In the genomic region with DNA sequence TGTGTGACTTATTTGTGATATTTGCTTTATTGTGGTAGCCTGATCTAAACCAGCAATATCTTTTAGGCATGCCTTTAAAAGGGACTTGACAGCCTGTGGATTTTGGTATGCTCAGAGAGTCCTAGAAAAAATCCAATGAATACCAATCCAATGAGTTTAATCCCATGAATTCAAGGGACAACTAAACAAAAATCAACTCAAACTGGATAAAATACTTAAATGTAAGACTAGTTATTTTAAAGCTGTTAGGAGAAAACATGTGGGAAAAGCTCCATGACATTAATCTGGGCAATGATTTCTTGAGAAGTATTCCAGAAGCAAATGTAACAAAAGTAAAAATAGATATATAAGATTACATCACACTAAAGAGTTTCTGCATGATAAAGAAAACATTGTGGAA, we compare ENCODE assay signal across 20 cellular contexts.
A peak's percentile ranks its signal among the peaks of the same experiment; 100 is the strongest.
DNase-seq lines count a peak whose midpoint lies in the region; ATAC-seq and TF ChIP-seq lines count a peak whose summit lies in the region.
"Had no signal": no experiment of that assay in that cellular context is flagged by ENCODE, and none has a peak within 500 bp of the region (broad histone marks: within the 10 kb centered on the region; RNA-seq: fewer than 3 reads in every experiment).

No MANE protein-coding gene starts in this region.

- no peaks in the 10 kb centered on the region for H3K27me3 Mint-ChIP-seq in HFFc6 (ENCODE audit: insufficient read depth)
- H3K27me3 Mint-ChIP-seq: IgD-negative memory B cell had no signal

- no peak overlapping the region for H3K4me3 ChIP-seq in BJ (ENCODE audit: low read depth, low read length)
- H3K4me3 ChIP-seq: BLaER1 had no signal

- CTCF ChIA-PET in BJ (lab: Yijun Ruan, JAX) = interaction anchor here (0.6 kb wide), 1 partner anchor 340 kb away, joined by 3 read pairs; no protein-coding TSS in a partner anchor

- no peak for TF ChIP-seq CTCF in BJ (IDR thresholded peaks at IDR 0.05; ENCODE audit: insufficient read depth, low read depth, low read length)
- no peak for TF ChIP-seq CTCF in HFFc6 (IDR thresholded peaks at IDR 0.05)

- H3K36me3 Mint-ChIP-seq in HFFc6 (ENCODE audit: low read depth) = peaks cover 4% of the 10 kb centered on the region
- H3K36me3 Mint-ChIP-seq: CD14-positive monocyte; CD8-positive, alpha-beta T cell; IgD-negative memory B cell had no signal

- H3K27me3 ChIP-seq in BJ (ENCODE audit: control insufficient read depth, insufficient read depth, low read length) = no peaks in the 10 kb centered on the region
- H3K27me3 ChIP-seq: BLaER1 had no signal

- H3K27ac Mint-ChIP-seq in HFFc6 = no peak overlapping the region
- H3K27ac Mint-ChIP-seq: CD14-positive monocyte; CD8-positive, alpha-beta T cell; IgD-negative memory B cell had no signal

- H3K36me3 ChIP-seq in BJ (ENCODE audit: control insufficient read depth, insufficient read depth, low read length) = no peaks in the 10 kb centered on the region
- H3K36me3 ChIP-seq: BLaER1 had no signal

- H3K4me3 Mint-ChIP-seq in HFFc6 = no peak overlapping the region
- H3K4me3 Mint-ChIP-seq: CD14-positive monocyte; CD8-positive, alpha-beta T cell; IgD-negative memory B cell had no signal

- POLR2A ChIA-PET in BJ (lab: Charles Lee) = no interaction called here

- no peak for ATAC-seq in GM18519 (IDR thresholded peaks at IDR 0.05; ENCODE audit: low FRiP score, unreplicated experiment)
- ATAC-seq: CD8-positive, alpha-beta T cell; HCT116 had no signal

- H3K4me1 Mint-ChIP-seq in HFFc6 (ENCODE audit: low read depth) = peaks cover 38% of the 10 kb centered on the region
- H3K4me1 Mint-ChIP-seq: CD14-positive monocyte, IgD-negative memory B cell had no signal

- H3K9me3 Mint-ChIP-seq in HFFc6 = no peaks in the 10 kb centered on the region; the same call in 1 of the 2 replicates

- peak; percentile 42 for DNase-seq in BJ (ENCODE audit: low read depth)
- peak; percentile 62 for DNase-seq in HFFc6
- peak; percentile 35 for DNase-seq in fibroblast of peridontal ligament (ENCODE audit: extremely low read depth)
- DNase-seq in anterior cingulate cortex (lab: John Stamatoyannopoulos, UW) = no peak
- DNase-seq in COLO668 (lab: John Stamatoyannopoulos, UW; ENCODE audit: unreplicated experiment) = no peak
- DNase-seq in NCI-H1694 treated with DMSO at 0.1 percent for 48 hours (lab: John Stamatoyannopoulos, UW) = no peak
- DNase-seq: AML-193; CD8-positive, alpha-beta T cell; COR-L47; DMS 273 treated with DMSO at 0.1 percent for 48 hours; DMS53; DND-41; GOT3; H7; KBM-7 had no signal

Comparison
In these comparisons a context has a peak if more than half of its experiments do, and no peak if none do; other contexts are left out.
1. DNase-seq: peak in BJ (single experiment), HFFc6 (single experiment) and fibroblast of peridontal ligament (single experiment); none in anterior cingulate cortex (0 of 58), COLO668 (single experiment) and NCI-H1694 treated with DMSO at 0.1 percent for 48 hours (single experiment).